ENCODE assay signal across 25 cellular contexts in genomic region chr1:171941920-171942319, GRCh38.
"Had no signal": no experiment of that assay in that cellular context is flagged by ENCODE, and none has a peak within 500 bp of the region (broad histone marks: within the 10 kb centered on the region; RNA-seq: fewer than 3 reads in every experiment).

No MANE protein-coding gene starts in this region.

- H3K36me3 ChIP-seq: colonic mucosa, esophagus squamous epithelium, gastrocnemius medialis, heart right ventricle, left lung, lower lobe of right lung had no signal

- H3K9me3 ChIP-seq: colonic mucosa, esophagus squamous epithelium, gastrocnemius medialis, heart right ventricle, left lung, lower lobe of right lung, mucosa of descending colon had no signal

- DNase-seq: colonic mucosa; cortex of kidney; effector CD8-positive, alpha-beta T cell; effector memory CD8-positive, alpha-beta T cell; endodermal cell; erythroblast; esophagus squamous epithelium; foreskin fibroblast; foreskin melanocyte; gastrocnemius medialis; glutamatergic neuron; head of caudate nucleus; heart right ventricle; hippocampal formation; kidney glomerular epithelial cell; left lung; left ventricle myocardium superior; lower lobe of right lung; mesenchymal stem cell; mucosa of descending colon; naive B cell had no signal

- FAIRE-seq: endometrium, islet of Langerhans, keratinocyte had no signal

- H3K4me3 ChIP-seq: colonic mucosa, esophagus squamous epithelium, gastrocnemius medialis, heart right ventricle, left lung, lower lobe of right lung, mucosa of descending colon had no signal

- H3K4me1 ChIP-seq: colonic mucosa, esophagus squamous epithelium, gastrocnemius medialis, left lung, lower lobe of right lung had no signal

- H3K27ac ChIP-seq: colonic mucosa, epithelial cell of prostate, esophagus squamous epithelium, gastrocnemius medialis, heart right ventricle, left lung, lower lobe of right lung had no signal
